21 cellular contexts compared by ENCODE assay signal in the genomic region with DNA sequence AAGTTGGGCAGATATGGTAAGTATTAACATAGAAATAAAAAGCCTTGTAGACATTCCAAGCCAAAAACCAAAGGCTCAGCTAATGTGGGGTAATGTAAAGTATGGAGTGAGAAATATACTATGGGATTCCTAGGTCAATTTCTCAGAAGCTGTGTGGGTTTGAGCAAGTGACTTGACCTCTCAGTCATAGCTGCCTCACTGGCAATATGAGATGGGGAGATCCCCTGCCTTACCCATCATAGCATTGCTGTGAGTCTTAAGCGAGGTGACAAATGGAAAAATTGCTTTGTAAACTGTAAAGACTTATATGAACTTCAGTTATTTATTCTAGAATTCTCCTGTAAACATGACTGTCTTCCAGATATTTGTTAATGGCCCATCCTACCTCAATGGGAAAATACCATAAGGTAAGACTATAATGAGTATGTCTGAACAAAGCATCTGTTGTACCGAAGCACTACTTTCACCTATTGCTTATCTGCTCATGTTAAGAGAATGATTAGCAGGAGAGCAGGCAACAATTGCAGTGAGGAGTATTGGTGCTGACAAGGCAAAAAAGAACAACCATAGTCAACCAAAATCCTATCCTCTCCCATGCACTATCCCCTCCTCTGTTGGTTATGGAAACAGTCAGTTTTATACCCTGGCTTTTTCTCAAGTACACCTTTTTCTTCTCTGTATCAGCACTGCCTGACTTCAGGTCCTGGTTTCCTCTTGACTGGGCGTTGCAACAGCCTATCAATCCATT. TPM values are rescaled to one million over a fixed set of nuclear protein-coding genes. Genes with fewer than 3 reads are reported as not detected.
"Had no signal": no experiment of that assay in that cellular context is flagged by ENCODE, and none has a peak within 500 bp of the region (broad histone marks: within the 10 kb centered on the region; RNA-seq: fewer than 3 reads in every experiment).

No MANE protein-coding gene starts in this region.

- H3K9me3 Mint-ChIP-seq: naive thymus-derived CD8-positive, alpha-beta T cell; type B pancreatic cell had no signal

- H3K4me1 ChIP-seq: esophagus squamous epithelium, gastrocnemius medialis, lower lobe of right lung, prostate gland, right atrium auricular region, sigmoid colon, testis had no signal

- DNase-seq: dermis blood vessel endothelial cell; effector memory CD4-positive, alpha-beta T cell; erythroblast; esophagus squamous epithelium; gastrocnemius medialis; head of caudate nucleus; left ventricle myocardium superior; lower lobe of right lung; naive thymus-derived CD8-positive, alpha-beta T cell; nephron progenitor cell; nucleus accumbens; sigmoid colon; stimulated activated naive CD4-positive, alpha-beta T cell; substantia nigra; testis; tibial artery had no signal

- H3K27ac ChIP-seq: coronary artery, esophagus squamous epithelium, gastrocnemius medialis, lower lobe of right lung, prostate gland, right atrium auricular region, sigmoid colon, testis, tibial artery had no signal

- H3K4me3 Mint-ChIP-seq: naive thymus-derived CD8-positive, alpha-beta T cell; nephron progenitor cell; type B pancreatic cell had no signal

- H3K36me3 Mint-ChIP-seq: naive thymus-derived CD8-positive, alpha-beta T cell; type B pancreatic cell had no signal

- ATAC-seq: gastrocnemius medialis; left ventricle myocardium superior; lower lobe of right lung; naive thymus-derived CD8-positive, alpha-beta T cell had no signal

- H3K4me1 Mint-ChIP-seq: naive thymus-derived CD8-positive, alpha-beta T cell had no signal

- H3K27ac Mint-ChIP-seq: naive thymus-derived CD8-positive, alpha-beta T cell; nephron progenitor cell; type B pancreatic cell had no signal

- FAIRE-seq: keratinocyte had no signal

- H3K27me3 ChIP-seq: gastrocnemius medialis, right atrium auricular region, sigmoid colon, testis, tibial artery had no signal

- H3K36me3 ChIP-seq: esophagus squamous epithelium, gastrocnemius medialis, lower lobe of right lung, prostate gland, right atrium auricular region, sigmoid colon, tibial artery had no signal

- H3K9me3 ChIP-seq: esophagus squamous epithelium, gastrocnemius medialis, lower lobe of right lung, prostate gland, right atrium auricular region, sigmoid colon, testis, tibial artery had no signal

- H3K4me3 ChIP-seq: coronary artery, esophagus squamous epithelium, gastrocnemius medialis, lower lobe of right lung, prostate gland, right atrium auricular region, sigmoid colon, testis, tibial artery had no signal

RNA-seq across cellular contexts. Expression of a gene that starts 44.1 kb away (rescaled TPM):
- total RNA-seq: dermis blood vessel endothelial cell; naive thymus-derived CD8-positive, alpha-beta T cell had no signal
- polyA plus RNA-seq: keratinocyte had no signal
